In genomic region chr12:65585648-65586420, GRCh38 we compare ENCODE assay signal across 24 cellular contexts.
DNase-seq lines count a peak whose midpoint lies in the region; ATAC-seq and TF ChIP-seq lines count a peak whose summit lies in the region.
"Had no signal": no experiment of that assay in that cellular context is flagged by ENCODE, and none has a peak within 500 bp of the region (broad histone marks: within the 10 kb centered on the region; RNA-seq: fewer than 3 reads in every experiment).

No MANE protein-coding gene starts in this region.

- H3K4me3 ChIP-seq in WERI-Rb-1 (ENCODE audit: low read depth, low read length): no peak overlapping the region
- H3K4me3 ChIP-seq in psoas muscle: no peak overlapping the region
- H3K4me3 ChIP-seq: BLaER1 treated with 17β-estradiol and CSF1 and Interleukin-3, amounts not matched to agents 10 nM and 100 nM; body of pancreas; esophagus muscularis mucosa had no signal

- H3K27me3 ChIP-seq in WERI-Rb-1 (ENCODE audit: insufficient read depth, low read depth, severe bottlenecking): no peaks in the 10 kb centered on the region
- no peaks in the 10 kb centered on the region for H3K27me3 ChIP-seq in psoas muscle (ENCODE audit: insufficient read depth in 3 of 3, low read length in 2 of 3)
- H3K27me3 ChIP-seq: BLaER1 treated with 17β-estradiol and CSF1 and Interleukin-3, amounts not matched to agents 10 nM and 100 nM; body of pancreas; esophagus muscularis mucosa had no signal

- no peaks in the 10 kb centered on the region for H3K4me1 ChIP-seq in psoas muscle
- H3K4me1 ChIP-seq: BLaER1 treated with 17β-estradiol and CSF1 and Interleukin-3, amounts not matched to agents 10 nM and 100 nM; body of pancreas; esophagus muscularis mucosa had no signal

- no peak for TF ChIP-seq CTCF in WERI-Rb-1 (IDR thresholded peaks at IDR 0.05; ENCODE audit: low read depth, low read length)
- no peak for TF ChIP-seq CTCF in psoas muscle (IDR thresholded peaks at IDR 0.05)

- intact Hi-C loops in psoas muscle (cut with DNase I): no loop called here

- H3K36me3 ChIP-seq in WERI-Rb-1 (no peaks in the 10 kb centered on the region), psoas muscle (ENCODE audit: insufficient read depth in 1 of 2, low read depth in 1 of 2) (no peaks in the 10 kb centered on the region)
- H3K36me3 ChIP-seq: BLaER1 treated with 17β-estradiol and CSF1 and Interleukin-3, amounts not matched to agents 10 nM and 100 nM; esophagus muscularis mucosa had no signal

- DNase-seq in DMS53 (lab: John Stamatoyannopoulos, UW) (peak; percentile 56), NCI-H2171 treated with DMSO at 0.1 percent for 48 hours (lab: John Stamatoyannopoulos, UW) (peak; percentile 78), WERI-Rb-1 (peak; percentile 79), myocyte (ENCODE audit: low read depth) (peak; percentile 58), psoas muscle (no peak), activated gamma-delta T cell (lab: John Stamatoyannopoulos, UW) (no peak)
- no peak for DNase-seq in activated T-cell treated with anti-CD3 and anti-CD28 coated beads, Interleukin-2, amount 50 U/mL, for 48 hours
- DNase-seq: ACHN; activated B cell treated with CpG ODN at 0.5 μM for 24 hours; activated CD4-positive, alpha-beta memory T cell treated with anti-CD3 and anti-CD28 coated beads for 36 hours; activated effector memory CD4-positive, alpha-beta T cell treated with anti-CD3 and anti-CD28 coated beads, Interleukin-2, amount 50 U/mL, for 16 hours; activated naive CD8-positive, alpha-beta T cell treated with anti-CD3 and anti-CD28 coated beads, Interleukin-2, amount 50 U/mL, for 24 hours; effector memory CD4-positive, alpha-beta T cell; GF-D8; mesendoderm; NCI-H1694 treated with DMSO at 0.1 percent for 48 hours; NCI-H446; NK-92 treated with Interleukin-12 subunit alpha and Interleukin-12 subunit beta, amount 100 ng/mL, for 24 hours; posterior cingulate gyrus; RPMI8226 had no signal

- ATAC-seq in HG02852 (IDR thresholded peaks at IDR 0.05; ENCODE audit: unreplicated experiment): no peak
- no peak for ATAC-seq in psoas muscle
- ATAC-seq: activated naive CD8-positive, alpha-beta T cell treated with anti-CD3 and anti-CD28 coated beads, Interleukin-2, amount 50 U/mL, for 24 hours; body of pancreas had no signal

- peaks cover 9% of the 10 kb centered on the region for H3K9me3 ChIP-seq in WERI-Rb-1 (ENCODE audit: severe bottlenecking)
- H3K9me3 ChIP-seq in psoas muscle: no peaks in the 10 kb centered on the region
- H3K9me3 ChIP-seq: body of pancreas, esophagus muscularis mucosa had no signal

- WGBS in psoas muscle, 3 donors: 36 to 43% (median 42%) methylated on average over 3 of the region's 3 CpGs

- H3K27ac ChIP-seq in WERI-Rb-1 (peak overlapping the region; percentile 92), psoas muscle (no peak overlapping the region)
- H3K27ac ChIP-seq: BLaER1 treated with 17β-estradiol and CSF1 and Interleukin-3, amounts not matched to agents 10 nM and 100 nM; body of pancreas; esophagus muscularis mucosa had no signal

Comparison
In these comparisons a context has a peak if more than half of its experiments do, and no peak if none do; other contexts are left out.
1. DNase-seq: peak in DMS53 (single experiment), NCI-H2171 treated with DMSO at 0.1 percent for 48 hours (single experiment), WERI-Rb-1 (single experiment) and myocyte (single experiment); none in activated T-cell treated with anti-CD3 and anti-CD28 coated beads, Interleukin-2, amount 50 U/mL, for 48 hours (0 of 2), psoas muscle (0 of 2) and activated gamma-delta T cell (single experiment).